ENCODE assay signal across 9 cellular contexts in the genomic region with DNA sequence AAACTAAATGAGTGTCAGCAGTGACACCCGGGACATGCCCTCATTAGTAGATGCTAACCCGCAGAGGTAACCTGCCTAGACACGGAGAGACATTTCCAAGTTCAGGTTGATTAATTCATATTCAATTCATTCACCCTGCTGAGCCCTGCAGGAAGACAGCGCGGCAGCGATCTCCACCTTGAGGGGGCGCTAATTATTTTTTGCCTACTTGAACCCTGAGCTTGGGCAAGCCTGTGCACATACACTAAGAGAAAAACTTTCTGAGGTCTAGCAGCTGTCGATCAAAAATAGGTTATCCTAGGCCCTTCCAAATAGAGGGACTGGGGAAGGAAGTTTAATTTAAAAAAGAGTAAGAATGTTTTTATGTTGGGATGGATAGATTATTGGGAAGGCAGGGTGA. TPM values are rescaled to one million over a fixed set of nuclear protein-coding genes. Genes with fewer than 3 reads are reported as not detected.
A peak's percentile ranks its signal among the peaks of the same experiment; 100 is the strongest.
DNase-seq lines count a peak whose midpoint lies in the region; ATAC-seq, FAIRE-seq and TF ChIP-seq lines count a peak whose summit lies in the region.
"Had no signal": no experiment of that assay in that cellular context is flagged by ENCODE, and none has a peak within 500 bp of the region (broad histone marks: within the 10 kb centered on the region; RNA-seq: fewer than 3 reads in every experiment).

No MANE protein-coding gene starts in this region.

- no TSS peak for BruUV-seq in HepG2 (replicated peaks; lab: Mats Ljungman, UMichigan)

- no peaks in the 10 kb centered on the region for H3K36me3 ChIP-seq in liver (ENCODE audit: control insufficient read depth in 4 of 4, insufficient read depth in 3 of 4, low read depth in 1 of 4, low read length in 3 of 4)
- H3K36me3 ChIP-seq in HepG2 (replicated peaks in 1 of 2; ENCODE audit: control insufficient read depth in 1 of 2, insufficient read depth in 2 of 2, low read length in 2 of 2) = no peaks in the 10 kb centered on the region
- H3K36me3 ChIP-seq in SJSA1 = peaks cover 7% of the 10 kb centered on the region
- no peaks in the 10 kb centered on the region for H3K36me3 ChIP-seq in hepatocyte (replicated peaks; ENCODE audit: insufficient read depth, low read depth)
- H3K36me3 ChIP-seq in upper lobe of right lung = no peaks in the 10 kb centered on the region

- H3K9me3 ChIP-seq in liver (ENCODE audit: control insufficient read depth in 4 of 4, low read length in 3 of 4) (no peaks in the 10 kb centered on the region), HepG2 (ENCODE audit: low read length) (no peaks in the 10 kb centered on the region), SJSA1 (replicated peaks) (0 out of 2 replicates have a peak, but pooled peaks cover 3% of the 10 kb centered on the region), hepatocyte (ENCODE audit: low read depth) (no peaks in the 10 kb centered on the region), upper lobe of right lung (no peaks in the 10 kb centered on the region)

- peak; percentile 31 for TF ChIP-seq CTCF in liver (IDR thresholded peaks at IDR 0.05; ENCODE audit: low read depth, low read length, missing input control)
- TF ChIP-seq CTCF in HepG2 (CRISPR knock-in tag; IDR thresholded peaks at IDR 0.05) = no peak
- peak; percentile 38 for TF ChIP-seq CTCF in hepatocyte (IDR thresholded peaks at IDR 0.05; ENCODE audit: poor library complexity)
- TF ChIP-seq CTCF in upper lobe of right lung (IDR thresholded peaks at IDR 0.05) = peak; percentile 9

- peak overlapping the region in 2 of 3 donors; percentile 79 to 92 for H3K4me3 ChIP-seq in liver (ENCODE audit: low read depth in 1 of 3, low read length in 3 of 3)
- H3K4me3 ChIP-seq in HepG2 (replicated peaks in 1 of 3; ENCODE audit: insufficient read depth in 1 of 3, low read depth in 2 of 3, low read length in 3 of 3) = no peak overlapping the region
- peak overlapping the region; percentile 97; the same call in 1 of the 2 replicates for H3K4me3 ChIP-seq in SJSA1
- no peak overlapping the region for H3K4me3 ChIP-seq in hepatocyte
- H3K4me3 ChIP-seq in upper lobe of right lung = no peak overlapping the region

- no peak for TF ChIP-seq POLR2A in HepG2 (IDR thresholded peaks at IDR 0.05; ENCODE audit: insufficient read depth in 1 of 2, low read depth in 2 of 2, low read length in 2 of 2)

- 33% methylated on average over 8 of the region's 8 CpGs for WGBS in liver
- WGBS in HepG2 (ENCODE audit: low lambda C conversion rate) = 69% methylated on average over 8 of the region's 8 CpGs
- WGBS in hepatocyte (ENCODE audit: low lambda C conversion rate, missing lambda C conversion rate) = 56% methylated on average over 8 of the region's 8 CpGs

- no peak for ATAC-seq in HepG2
- no peak for ATAC-seq in upper lobe of right lung
- no peak for ATAC-seq in HG03025 (IDR thresholded peaks at IDR 0.05; ENCODE audit: low FRiP score, unreplicated experiment)

- intact Hi-C loops in HepG2 (cut with micrococcal nuclease; ENCODE audit: unreplicated experiment) = no loop called here
- intact Hi-C loops in upper lobe of right lung (cut with DNase I) = no loop called here

- H2AFZ ChIP-seq in HepG2 (ENCODE audit: low read length) = no peak overlapping the region
- H2AFZ ChIP-seq in hepatocyte = peak overlapping the region; percentile 90

- peak overlapping the region in 1 of 2 donors; percentile 78 for H3K9ac ChIP-seq in liver (ENCODE audit: low read depth in 1 of 2, low read length in 2 of 2)
- no peak overlapping the region for H3K9ac ChIP-seq in HepG2 (ENCODE audit: insufficient read depth, low read depth, low read length)

- no peak for TF ChIP-seq RAD21 in liver (IDR thresholded peaks at IDR 0.05)
- TF ChIP-seq RAD21 in HepG2 (CRISPR knock-in tag; IDR thresholded peaks at IDR 0.05) = no peak

- POLR2A ChIA-PET in HepG2 (lab: Yijun Ruan, JAX) = no interaction called here

- H3K79me2 ChIP-seq in HepG2 (ENCODE audit: insufficient read depth, low read length) = no peaks in the 10 kb centered on the region
- H3K79me2 ChIP-seq in hepatocyte = peaks cover 18% of the 10 kb centered on the region

- in situ Hi-C loops in HepG2 (cut with HindIII; ENCODE audit: extremely low pct_ligation_motif_present, low pct_unique_long_range_greater_than_20kb) = no loop called here

- peak overlapping the region in 1 of 2 donors; percentile 49 for H3K27ac ChIP-seq in liver (ENCODE audit: low read depth in 1 of 2, low read length in 2 of 2)
- no peak overlapping the region for H3K27ac ChIP-seq in HepG2 (ENCODE audit: extremely low read length, insufficient read depth, low read length)
- no peak overlapping the region for H3K27ac ChIP-seq in SJSA1
- H3K27ac ChIP-seq in hepatocyte = peak overlapping the region; percentile 75
- H3K27ac ChIP-seq in upper lobe of right lung = no peak overlapping the region
- no peak overlapping the region for H3K27ac ChIP-seq in substantia nigra (ENCODE audit: low read depth, low read length, poor library complexity, severe bottlenecking)

- DNase-seq in HepG2 (ENCODE audit: low spot score) (no peak), SJSA1 (ENCODE audit: low read depth in 1 of 2, low spot score in 2 of 2) (no peak), hepatocyte (ENCODE audit: low spot score) (peak; percentile 13), upper lobe of right lung (no peak), substantia nigra (lab: John Stamatoyannopoulos, UW) (no peak)
- DNase-seq in activated CD4-positive, alpha-beta T cell treated with anti-CD3 and anti-CD28 coated beads, Interleukin-2, amount 50 U/mL, for 48 hours = no peak
- DNase-seq: cortex of kidney had no signal

- no peaks in the 10 kb centered on the region for H3K27me3 ChIP-seq in liver (ENCODE audit: control insufficient read depth in 4 of 4, insufficient read depth in 4 of 4, low read length in 3 of 4)
- H3K27me3 ChIP-seq in HepG2 (ENCODE audit: control insufficient read depth in 1 of 2, insufficient read depth in 2 of 2, low read length in 2 of 2) = peaks cover 5 to 40% of the 10 kb centered on the region in 2 experiments
- H3K27me3 ChIP-seq in SJSA1 (replicated peaks) = no peaks in the 10 kb centered on the region
- H3K27me3 ChIP-seq in hepatocyte = peaks cover 10% of the 10 kb centered on the region
- H3K27me3 ChIP-seq in upper lobe of right lung = peaks cover 60% of the 10 kb centered on the region

- H4K20me1 ChIP-seq in HepG2 (ENCODE audit: insufficient read depth, low read length) (no peaks in the 10 kb centered on the region), hepatocyte (ENCODE audit: insufficient read depth, poor library complexity, severe bottlenecking) (no peaks in the 10 kb centered on the region)

- H3K9me2 ChIP-seq in hepatocyte (replicated peaks; ENCODE audit: insufficient read depth) = no peaks in the 10 kb centered on the region

- TF ChIP-seq EP300 in HepG2 (IDR thresholded peaks at IDR 0.05; ENCODE audit: low read depth in 2 of 2, low read length in 2 of 2) = no peak
- no peak for TF ChIP-seq EP300 in HepG2 (CRISPR knock-in tag; IDR thresholded peaks at IDR 0.05; ENCODE audit: borderline replicate concordance)

- peaks cover 0 to 21% (median 14%) of the 10 kb centered on the region in 4 donors for H3K4me1 ChIP-seq in liver (ENCODE audit: control insufficient read depth in 4 of 4, insufficient read depth in 4 of 4, low read length in 3 of 4)
- peaks cover 15% of the 10 kb centered on the region for H3K4me1 ChIP-seq in HepG2 (ENCODE audit: insufficient read depth, low read length)
- peaks cover 17% of the 10 kb centered on the region for H3K4me1 ChIP-seq in SJSA1 (replicated peaks)
- H3K4me1 ChIP-seq in hepatocyte (ENCODE audit: insufficient read depth) = no peaks in the 10 kb centered on the region
- peaks cover 8% of the 10 kb centered on the region for H3K4me1 ChIP-seq in upper lobe of right lung

- FAIRE-seq in HepG2 (lab: Jason Lieb, UNC) = no peak

- CTCF ChIA-PET in HepG2 (lab: Yijun Ruan, JAX; ENCODE audit: low intra/inter-chr PET ratio, low total read pairs) = no interaction called here

- H3K4me2 ChIP-seq in HepG2 (ENCODE audit: low read depth, low read length) (no peak overlapping the region), hepatocyte (peak overlapping the region; percentile 94)

TF ChIP-seq in liver, 16 proteins besides CTCF, POLR2A, EP300 and RAD21 (continues in another document):
- TF ChIP-seq YY1 (IDR thresholded peaks at IDR 0.05) (no peak), SP1 (IDR thresholded peaks at IDR 0.05) (no peak), EGR1 (IDR thresholded peaks at IDR 0.05; ENCODE audit: low read depth in 2 of 2) (no peak), NR2F2 (IDR thresholded peaks at IDR 0.05) (no peak)

TF ChIP-seq in HepG2, 621 proteins besides CTCF, POLR2A, EP300 and RAD21 (continues in another document):
- TF ChIP-seq ZNF570 (CRISPR knock-in tag; IDR thresholded peaks at IDR 0.05; ENCODE audit: borderline replicate concordance) (no peak), SALL2 (CRISPR knock-in tag; IDR thresholded peaks at IDR 0.05) (no peak)

RNA-seq across cellular contexts. Expression of a gene that starts 1.3 kb away (rescaled TPM):
- total RNA-seq in liver (under 1 TPM; 0.25 to 0.42 TPM), HepG2 (2016; rRNA removed; fragmentation: Illumina TruSeq; extraction: Trizol) (0.06 and 0.07 TPM in 2 replicates), hepatocyte (11.2 and 12.3 TPM in 2 replicates), upper lobe of right lung (0.29 TPM)
- polyA plus RNA-seq in liver (under 1 TPM; 0.15 to 0.21 TPM), HepG2 (2011; rRNA removed) (0.01 TPM in 1 of 2 replicates, not detected in the other), hepatocyte (5.3 and 5.4 TPM in 2 replicates)
- total RNA-seq in HepG2 (2016; cell fraction: cytosol; rRNA removed; fragmentation: Illumina TruSeq; extraction: Trizol; ENCODE audit: low read depth) = 0.18 TPM in 1 of 2 replicates, not detected in the other
- 0.06 and 0.07 TPM in 2 replicates for total RNA-seq in HepG2 (2016; cell fraction: insoluble cytoplasmic fraction; rRNA removed; fragmentation: Illumina TruSeq; extraction: Trizol)
- total RNA-seq in HepG2 (2016; cell fraction: membrane; rRNA removed; fragmentation: Illumina TruSeq; extraction: Trizol) = 0.03 and 0.10 TPM in 2 replicates
- 0.13 TPM in 1 of 2 replicates, not detected in the other for total RNA-seq in HepG2 (2016; cell fraction: nucleus; rRNA removed; fragmentation: Illumina TruSeq; extraction: Trizol)
- 0.01 TPM in 2 replicates for polyA plus RNA-seq in HepG2 (2011; cell fraction: cytosol; rRNA removed)
- not detected in 2 replicates for polyA plus RNA-seq in HepG2 (2011; cell fraction: nucleus; rRNA removed)
- 0.05 TPM in 1 of 2 replicates, not detected in the other for polyA plus RNA-seq in HepG2 (2012)
- polyA plus RNA-seq in HepG2 (2016; cell fraction: cytosol; fragmentation: Illumina TruSeq; extraction: Trizol; ENCODE audit: low read depth) = 0.12 TPM in 1 of 2 replicates, not detected in the other
- 0.08 TPM in 1 of 2 replicates, not detected in the other for polyA plus RNA-seq in HepG2 (2016; cell fraction: insoluble cytoplasmic fraction; fragmentation: Illumina TruSeq; extraction: Trizol; ENCODE audit: low read depth)
- polyA plus RNA-seq in HepG2 (2016; cell fraction: membrane; fragmentation: Illumina TruSeq; extraction: Trizol; ENCODE audit: low read depth) = 0.12 and 0.15 TPM in 2 replicates
- 0.18 TPM in 1 of 2 replicates, not detected in the other for polyA plus RNA-seq in HepG2 (2016; cell fraction: nucleus; fragmentation: Illumina TruSeq; extraction: Trizol; ENCODE audit: insufficient read depth, low read depth)
- 5.9 TPM in 1 of 2 replicates, not detected in the other for polyA minus RNA-seq in HepG2 (2011; rRNA and poly(A)+ RNA removed; ENCODE audit: low replicate concordance)
- not detected in 2 replicates for polyA minus RNA-seq in HepG2 (2011; cell fraction: cytosol; rRNA and poly(A)+ RNA removed)
- not detected in 2 replicates for polyA minus RNA-seq in HepG2 (2011; cell fraction: nucleus; rRNA and poly(A)+ RNA removed)
- 9.0 and 15.0 TPM in 2 replicates for total RNA-seq in SJSA1 (2014; rRNA removed; shearing (Covaris generic))

Comparison
In these comparisons a context has a peak if more than half of its experiments do, and no peak if none do; other contexts are left out.
1. H3K4me3 ChIP-seq: peak in liver (2 of 3) and SJSA1 (single experiment); none in HepG2 (0 of 3), hepatocyte (single experiment) and upper lobe of right lung (single experiment).